In genomic region chr1:229897540-229897939, GRCh38 we compare ENCODE assay signal across 18 cellular contexts.
"Had no signal": no experiment of that assay in that cellular context is flagged by ENCODE, and none has a peak within 500 bp of the region (broad histone marks: within the 10 kb centered on the region; RNA-seq: fewer than 3 reads in every experiment).

No MANE protein-coding gene starts in this region.

- H3K4me2 ChIP-seq: smooth muscle cell had no signal

- H3K4me3 Mint-ChIP-seq: activated naive CD4-positive, alpha-beta T cell treated with anti-CD3 and anti-CD28 coated beads, Interleukin-2, amount 10 ng/mL, durations not matched to agents 7 days and 5 days; natural killer cell treated with Interleukin-12 subunit alpha and Interleukin-12 subunit beta and Interleukin-15 and Interleukin-18, amount 100 ng/mL, for 72 hours; stimulated activated naive CD8-positive, alpha-beta T cell treated with anti-CD3 and anti-CD28 coated beads, Interleukin-15, Interleukin-2, amounts not matched to agents 100 ng/mL and 50 ng/mL, for 24 hours; T-cell had no signal

- H3K4me3 ChIP-seq: cardiac muscle cell, dorsolateral prefrontal cortex, gastroesophageal sphincter, right atrium auricular region, smooth muscle cell, testis, upper lobe of right lung had no signal

- H3K27ac Mint-ChIP-seq: activated naive CD4-positive, alpha-beta T cell treated with anti-CD3 and anti-CD28 coated beads, Interleukin-2, amount 10 ng/mL, durations not matched to agents 7 days and 5 days; natural killer cell treated with Interleukin-12 subunit alpha and Interleukin-12 subunit beta and Interleukin-15 and Interleukin-18, amount 100 ng/mL, for 72 hours; stimulated activated naive CD8-positive, alpha-beta T cell treated with anti-CD3 and anti-CD28 coated beads, Interleukin-15, Interleukin-2, amounts not matched to agents 100 ng/mL and 50 ng/mL, for 24 hours; T-cell had no signal

- H3K36me3 Mint-ChIP-seq: activated naive CD4-positive, alpha-beta T cell treated with anti-CD3 and anti-CD28 coated beads, Interleukin-2, amount 10 ng/mL, durations not matched to agents 7 days and 5 days; natural killer cell treated with Interleukin-12 subunit alpha and Interleukin-12 subunit beta and Interleukin-15 and Interleukin-18, amount 100 ng/mL, for 72 hours had no signal

- H3K9me3 Mint-ChIP-seq: natural killer cell treated with Interleukin-12 subunit alpha and Interleukin-12 subunit beta and Interleukin-15 and Interleukin-18, amount 100 ng/mL, for 72 hours; stimulated activated naive CD8-positive, alpha-beta T cell treated with anti-CD3 and anti-CD28 coated beads, Interleukin-15, Interleukin-2, amounts not matched to agents 100 ng/mL and 50 ng/mL, for 24 hours had no signal

- H3K4me1 Mint-ChIP-seq: activated naive CD4-positive, alpha-beta T cell treated with anti-CD3 and anti-CD28 coated beads, Interleukin-2, amount 10 ng/mL, durations not matched to agents 7 days and 5 days; T-cell had no signal

- H3K27me3 ChIP-seq: dorsolateral prefrontal cortex, gastroesophageal sphincter, right atrium auricular region, testis had no signal

- H3K27ac ChIP-seq: cardiac muscle cell, gastroesophageal sphincter, right atrium auricular region, testis, upper lobe of right lung had no signal

- H3K4me1 ChIP-seq: gastroesophageal sphincter, right atrium auricular region, testis, upper lobe of right lung had no signal

- H3K36me3 ChIP-seq: cardiac muscle cell, gastroesophageal sphincter, right atrium auricular region, upper lobe of right lung had no signal

- H3K9me3 ChIP-seq: gastroesophageal sphincter, right atrium auricular region, testis, upper lobe of right lung had no signal

- DNase-seq: activated CD4-positive, alpha-beta T cell treated with anti-CD3 and anti-CD28 coated beads, Interleukin-2, amount 50 U/mL, for 48 hours; activated CD4-positive, CD25-positive, alpha-beta regulatory T cell treated with anti-CD3 and anti-CD28 coated beads, Interleukin-2, amount 50 U/mL, for 72 hours; activated naive CD4-positive, alpha-beta T cell treated with anti-CD3 and anti-CD28 coated beads, Interleukin-2, amount 10 ng/mL, durations not matched to agents 7 days and 5 days; activated T-cell treated with anti-CD3 and anti-CD28 coated beads, Interleukin-2, amount 50 U/mL, for 1 hour; erythroblast; islet precursor cell; mammary epithelial cell; T-cell; T-helper 9 cell; testis; upper lobe of right lung had no signal
